ENCODE assay signal across 21 cellular contexts in genomic region chr2:166882851-166883250, GRCh38. TPM values are rescaled to one million over a fixed set of nuclear protein-coding genes. Genes with fewer than 3 reads are reported as not detected.
"Had no signal": no experiment of that assay in that cellular context is flagged by ENCODE, and none has a peak within 500 bp of the region (broad histone marks: within the 10 kb centered on the region; RNA-seq: fewer than 3 reads in every experiment).

No MANE protein-coding gene starts in this region.

- H3K4me3 ChIP-seq: dorsolateral prefrontal cortex, gastroesophageal sphincter, lung, psoas muscle, skin epidermis, suprapubic skin, thyroid gland had no signal

- H3K9me3 ChIP-seq: gastroesophageal sphincter, psoas muscle, suprapubic skin, thyroid gland had no signal

- DNase-seq: cortex of kidney; dorsolateral prefrontal cortex; effector CD8-positive, alpha-beta T cell; immature natural killer cell; kidney; left cardiac atrium; left ventricle myocardium superior; mesenchymal stem cell; naive thymus-derived CD4-positive, alpha-beta T cell; nephron progenitor cell; psoas muscle; retina; stimulated activated CD4-positive, alpha-beta T cell treated with anti-CD3 and anti-CD28 coated beads, Interleukin-2, amount 100 ng/mL, for 48 hours; stimulated activated naive CD4-positive, alpha-beta T cell treated with Interleukin-2 at 50 U/mL for 16 hours; thyroid gland had no signal

- H3K36me3 ChIP-seq: gastroesophageal sphincter, suprapubic skin, thyroid gland had no signal

- H3K4me1 ChIP-seq: gastroesophageal sphincter, psoas muscle, suprapubic skin, thyroid gland had no signal

- ATAC-seq: gastroesophageal sphincter; left cardiac atrium; left ventricle myocardium superior; naive thymus-derived CD4-positive, alpha-beta T cell; psoas muscle; sciatic nerve had no signal

- H3K27me3 ChIP-seq: dorsolateral prefrontal cortex, gastroesophageal sphincter, suprapubic skin, thyroid gland had no signal

- H3K27ac ChIP-seq: dorsolateral prefrontal cortex, gastroesophageal sphincter, psoas muscle, skin epidermis, suprapubic skin, thyroid gland had no signal

RNA-seq across cellular contexts. Expression of gene XIRP2, which starts 5.4 kb away (rescaled TPM):
- total RNA-seq: kidney; naive thymus-derived CD4-positive, alpha-beta T cell; osteoblast; suprapubic skin had no signal
- polyA plus RNA-seq: naive thymus-derived CD4-positive, alpha-beta T cell had no signal
